Comparison of ENCODE assay signal across 16 cellular contexts in the genomic region with DNA sequence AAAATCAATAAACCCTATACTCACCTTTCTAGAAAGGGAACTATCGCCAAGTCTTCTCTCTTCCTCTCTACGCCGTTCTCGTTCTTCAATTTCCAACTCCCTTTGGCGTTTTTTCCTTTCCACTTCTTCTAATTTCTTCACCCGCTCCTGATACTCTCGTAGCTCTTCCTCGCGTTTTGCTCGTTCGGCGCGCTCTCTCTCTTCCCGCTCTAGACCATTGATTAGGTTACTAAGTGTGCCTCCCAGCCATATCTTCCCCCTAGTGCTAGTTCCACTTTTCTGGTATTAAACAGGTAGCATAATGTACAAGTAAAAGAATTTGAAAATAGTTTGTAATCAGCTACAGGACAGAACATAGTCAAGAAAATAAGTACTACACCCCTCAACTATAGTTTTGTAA. TPM values are rescaled to one million over a fixed set of nuclear protein-coding genes. Genes with fewer than 3 reads are reported as not detected.
DNase-seq lines count a peak whose midpoint lies in the region; ATAC-seq and TF ChIP-seq lines count a peak whose summit lies in the region.
"Had no signal": no experiment of that assay in that cellular context is flagged by ENCODE, and none has a peak within 500 bp of the region (broad histone marks: within the 10 kb centered on the region; RNA-seq: fewer than 3 reads in every experiment).

No MANE protein-coding gene starts in this region.

- peaks cover 24% of the 10 kb centered on the region; the same call in 1 of the 2 replicates for H4K20me1 ChIP-seq in OCI-LY7 (ENCODE audit: insufficient read depth, low read length)

- H3K9me3 Mint-ChIP-seq in activated CD4-positive, alpha-beta memory T cell treated with anti-CD3 and anti-CD28 coated beads, Interleukin-2, amount 10 ng/mL, durations not matched to agents 7 days and 5 days, result no peaks in the 10 kb centered on the region
- H3K9me3 Mint-ChIP-seq in activated CD4-positive, alpha-beta memory T cell treated with anti-CD3 and anti-CD28 coated beads for 36 hours, result no peaks in the 10 kb centered on the region
- H3K9me3 Mint-ChIP-seq in CD4-positive, CD25-positive, alpha-beta regulatory T cell, result no peaks in the 10 kb centered on the region
- no peaks in the 10 kb centered on the region for H3K9me3 Mint-ChIP-seq in glutamatergic neuron (ENCODE audit: unreplicated experiment)
- H3K9me3 Mint-ChIP-seq: GM23338 had no signal

- DNase-seq in activated CD4-positive, alpha-beta memory T cell treated with anti-CD3 and anti-CD28 coated beads, Interleukin-2, amount 10 ng/mL, durations not matched to agents 7 days and 5 days, result no peak
- DNase-seq in activated CD4-positive, alpha-beta memory T cell treated with anti-CD3 and anti-CD28 coated beads for 36 hours, result no peak
- DNase-seq in CD4-positive, CD25-positive, alpha-beta regulatory T cell, result no peak
- DNase-seq in OCI-LY7 (ENCODE audit: low spot score) (no peak), glutamatergic neuron (no peak), ureter (ENCODE audit: low spot score) (no peak), hepatic stellate cell (ENCODE audit: low spot score) (no peak), A673 (ENCODE audit: low spot score) (no peak)
- DNase-seq: AML-193, Calu3, DMS79, EL, H7 had no signal

- H3K4me1 ChIP-seq in CD4-positive, CD25-positive, alpha-beta regulatory T cell (ENCODE audit: control insufficient read depth, insufficient read depth, low read length, poor library complexity, severe bottlenecking), result no peaks in the 10 kb centered on the region
- peaks cover 14% of the 10 kb centered on the region for H3K4me1 ChIP-seq in OCI-LY7 (ENCODE audit: insufficient read depth, low read length, poor library complexity, severe bottlenecking)
- no peaks in the 10 kb centered on the region for H3K4me1 ChIP-seq in A673 (ENCODE audit: insufficient read depth, low read length, poor library complexity, severe bottlenecking)
- H3K4me1 ChIP-seq: BLaER1 had no signal

- H3K9me2 ChIP-seq in OCI-LY7 (ENCODE audit: insufficient read depth, low read length), result no peaks in the 10 kb centered on the region

- no peak for ATAC-seq in CD4-positive, CD25-positive, alpha-beta regulatory T cell (ENCODE audit: low read depth in 2 of 2)
- ATAC-seq: GM23338 had no signal

- intact Hi-C loops in activated CD4-positive, alpha-beta memory T cell treated with anti-CD3 and anti-CD28 coated beads for 36 hours (cut with micrococcal nuclease), result no loop called here
- intact Hi-C loops in OCI-LY7 (cut with micrococcal nuclease; ENCODE audit: unreplicated experiment) (no loop called here), A673 (cut with micrococcal nuclease; ENCODE audit: unreplicated experiment) (no loop called here)

- no peaks in the 10 kb centered on the region for H3K9me3 ChIP-seq in CD4-positive, CD25-positive, alpha-beta regulatory T cell (ENCODE audit: control insufficient read depth in 2 of 2, low read length in 2 of 2)
- H3K9me3 ChIP-seq in OCI-LY7 (ENCODE audit: low read length) (no peaks in the 10 kb centered on the region), A673 (ENCODE audit: low read depth, low read length, poor library complexity, severe bottlenecking) (no peaks in the 10 kb centered on the region)

- H3K4me1 Mint-ChIP-seq in activated CD4-positive, alpha-beta memory T cell treated with anti-CD3 and anti-CD28 coated beads, Interleukin-2, amount 10 ng/mL, durations not matched to agents 7 days and 5 days, result peaks cover 18% of the 10 kb centered on the region
- peaks cover 21% of the 10 kb centered on the region for H3K4me1 Mint-ChIP-seq in activated CD4-positive, alpha-beta memory T cell treated with anti-CD3 and anti-CD28 coated beads for 36 hours (ENCODE audit: low read depth)
- peaks cover 21 to 53% (median 39%) of the 10 kb centered on the region in 4 donors for H3K4me1 Mint-ChIP-seq in CD4-positive, CD25-positive, alpha-beta regulatory T cell
- peaks cover 3% of the 10 kb centered on the region for H3K4me1 Mint-ChIP-seq in glutamatergic neuron (ENCODE audit: low read depth, unreplicated experiment)
- H3K4me1 Mint-ChIP-seq: GM23338 had no signal

- H3K27ac Mint-ChIP-seq in activated CD4-positive, alpha-beta memory T cell treated with anti-CD3 and anti-CD28 coated beads, Interleukin-2, amount 10 ng/mL, durations not matched to agents 7 days and 5 days, result peak overlapping the region; percentile 40
- H3K27ac Mint-ChIP-seq in activated CD4-positive, alpha-beta memory T cell treated with anti-CD3 and anti-CD28 coated beads for 36 hours, result no peak overlapping the region
- peak overlapping the region in 2 of 3 donors; percentile 7 to 91 for H3K27ac Mint-ChIP-seq in CD4-positive, CD25-positive, alpha-beta regulatory T cell
- H3K27ac Mint-ChIP-seq in glutamatergic neuron (ENCODE audit: unreplicated experiment), result peak overlapping the region; percentile 5
- H3K27ac Mint-ChIP-seq: GM23338 had no signal

- POLR2A ChIA-PET in activated CD4-positive, alpha-beta memory T cell treated with anti-CD3 and anti-CD28 coated beads, Interleukin-2, amount 10 ng/mL, durations not matched to agents 7 days and 5 days (lab: Charles Lee), result interaction anchor here (2.6 to 3.6 kb wide), 2 partner anchors 9 to 18 kb away, joined by 8 to 16 read pairs; no protein-coding TSS in a partner anchor
- POLR2A ChIA-PET in activated CD4-positive, alpha-beta memory T cell treated with anti-CD3 and anti-CD28 coated beads for 36 hours (lab: Charles Lee), result no interaction called here
- POLR2A ChIA-PET in OCI-LY7 (lab: Charles Lee) (interaction anchor here (0.7 to 0.9 kb wide), 3 partner anchors 21 to 83 kb away, joined by 3 to 4 read pairs (median 4); no protein-coding TSS in a partner anchor), A673 (lab: Charles Lee; ENCODE audit: low non-redundant PET) (interaction anchor here (0.7 kb wide), 1 partner anchor 20 kb away, joined by 6 read pairs; no protein-coding TSS in a partner anchor)

- BruUV-seq in OCI-LY7 (replicated peaks; lab: Mats Ljungman, UMichigan) (no TSS peak), A673 (replicated peaks; lab: Mats Ljungman, UMichigan) (no TSS peak)

- H2AFZ ChIP-seq in OCI-LY7 (ENCODE audit: low read length), result no peak overlapping the region
- H2AFZ ChIP-seq: GM23338 had no signal

- TF ChIP-seq CTCF in OCI-LY7 (conservative IDR thresholded peaks at IDR 0.05; ENCODE audit: low read length) (no peak), glutamatergic neuron (IDR thresholded peaks at IDR 0.05; ENCODE audit: partially characterized antibody, unreplicated experiment) (no peak), A673 (conservative IDR thresholded peaks at IDR 0.05; ENCODE audit: low read depth, low read length) (no peak)

- no peaks in the 10 kb centered on the region for H3K27me3 ChIP-seq in CD4-positive, CD25-positive, alpha-beta regulatory T cell (ENCODE audit: control insufficient read depth, insufficient read depth, low read length)
- no peaks in the 10 kb centered on the region for H3K27me3 ChIP-seq in A673 (replicated peaks; ENCODE audit: insufficient read depth, low read depth, low read length, poor library complexity)
- H3K27me3 ChIP-seq: BLaER1 had no signal

- no peak overlapping the region for H3K27ac ChIP-seq in CD4-positive, CD25-positive, alpha-beta regulatory T cell (ENCODE audit: insufficient read depth, low read length, poor library complexity, severe bottlenecking)
- peak overlapping the region; percentile 26 for H3K27ac ChIP-seq in OCI-LY7 (ENCODE audit: low read depth, low read length, poor library complexity, severe bottlenecking)
- no peak overlapping the region for H3K27ac ChIP-seq in A673 (ENCODE audit: low read depth, low read length, poor library complexity, severe bottlenecking)
- H3K27ac ChIP-seq: 22Rv1, BLaER1 had no signal

- peaks cover 95% of the 10 kb centered on the region for H3K36me3 Mint-ChIP-seq in activated CD4-positive, alpha-beta memory T cell treated with anti-CD3 and anti-CD28 coated beads, Interleukin-2, amount 10 ng/mL, durations not matched to agents 7 days and 5 days (ENCODE audit: low read depth)
- H3K36me3 Mint-ChIP-seq in activated CD4-positive, alpha-beta memory T cell treated with anti-CD3 and anti-CD28 coated beads for 36 hours, result peaks cover 78% of the 10 kb centered on the region
- peaks cover 59% of the 10 kb centered on the region for H3K36me3 Mint-ChIP-seq in CD4-positive, CD25-positive, alpha-beta regulatory T cell
- H3K36me3 Mint-ChIP-seq in glutamatergic neuron (ENCODE audit: unreplicated experiment), result peaks cover 3% of the 10 kb centered on the region

- H3K4me3 ChIP-seq in CD4-positive, CD25-positive, alpha-beta regulatory T cell (ENCODE audit: low read depth, low read length), result no peak overlapping the region
- H3K4me3 ChIP-seq in OCI-LY7 (ENCODE audit: low read depth, low read length, poor library complexity, severe bottlenecking), result no peak overlapping the region
- H3K4me3 ChIP-seq in A673 (ENCODE audit: low read depth, low read length, poor library complexity, severe bottlenecking), result no peak overlapping the region
- H3K4me3 ChIP-seq: BLaER1, GM23338 had no signal

- H3K4me2 ChIP-seq in OCI-LY7 (ENCODE audit: low read length), result no peak overlapping the region
- H3K4me2 ChIP-seq: BLaER1, GM23338 had no signal

- H3K36me3 ChIP-seq in CD4-positive, CD25-positive, alpha-beta regulatory T cell (ENCODE audit: control insufficient read depth, insufficient read depth, low read length), result peaks cover 99% of the 10 kb centered on the region
- H3K36me3 ChIP-seq in OCI-LY7 (ENCODE audit: insufficient read depth, low read length) (peaks cover 100% of the 10 kb centered on the region), A673 (ENCODE audit: insufficient read depth, low read length, poor library complexity, severe bottlenecking) (peaks cover 98% of the 10 kb centered on the region)

- peaks cover 82% of the 10 kb centered on the region for H3K79me2 ChIP-seq in OCI-LY7 (ENCODE audit: insufficient read depth, low read depth, low read length)

- H3K27me3 Mint-ChIP-seq in activated CD4-positive, alpha-beta memory T cell treated with anti-CD3 and anti-CD28 coated beads, Interleukin-2, amount 10 ng/mL, durations not matched to agents 7 days and 5 days, result no peaks in the 10 kb centered on the region
- no peaks in the 10 kb centered on the region for H3K27me3 Mint-ChIP-seq in activated CD4-positive, alpha-beta memory T cell treated with anti-CD3 and anti-CD28 coated beads for 36 hours
- no peaks in the 10 kb centered on the region for H3K27me3 Mint-ChIP-seq in CD4-positive, CD25-positive, alpha-beta regulatory T cell
- H3K27me3 Mint-ChIP-seq in glutamatergic neuron (ENCODE audit: unreplicated experiment), result no peaks in the 10 kb centered on the region

- CTCF ChIA-PET in activated CD4-positive, alpha-beta memory T cell treated with anti-CD3 and anti-CD28 coated beads, Interleukin-2, amount 10 ng/mL, durations not matched to agents 7 days and 5 days (lab: Charles Lee), result no interaction called here
- CTCF ChIA-PET in activated CD4-positive, alpha-beta memory T cell treated with anti-CD3 and anti-CD28 coated beads for 36 hours (lab: Charles Lee), result no interaction called here
- CTCF ChIA-PET in OCI-LY7 (lab: Charles Lee; ENCODE audit: unreplicated experiment), result no interaction called here
- CTCF ChIA-PET in A673 (lab: Charles Lee), result no interaction called here

- no peak overlapping the region for H3K4me3 Mint-ChIP-seq in activated CD4-positive, alpha-beta memory T cell treated with anti-CD3 and anti-CD28 coated beads, Interleukin-2, amount 10 ng/mL, durations not matched to agents 7 days and 5 days
- H3K4me3 Mint-ChIP-seq in activated CD4-positive, alpha-beta memory T cell treated with anti-CD3 and anti-CD28 coated beads for 36 hours, result no peak overlapping the region
- H3K4me3 Mint-ChIP-seq in CD4-positive, CD25-positive, alpha-beta regulatory T cell, result no peak overlapping the region
- no peak overlapping the region for H3K4me3 Mint-ChIP-seq in glutamatergic neuron (ENCODE audit: unreplicated experiment)
- H3K4me3 Mint-ChIP-seq: GM23338 had no signal

RNA-seq across cellular contexts. Expression of gene NANOS1, which starts 20.3 kb away (rescaled TPM):
- under 1 TPM; 0.13 to 0.40 TPM for total RNA-seq in activated CD4-positive, alpha-beta memory T cell treated with anti-CD3 and anti-CD28 coated beads, Interleukin-2, amount 10 ng/mL, durations not matched to agents 7 days and 5 days
- under 1 TPM; 0.15 to 0.31 TPM for total RNA-seq in activated CD4-positive, alpha-beta memory T cell treated with anti-CD3 and anti-CD28 coated beads for 36 hours
- 0.27 TPM for total RNA-seq in CD4-positive, CD25-positive, alpha-beta regulatory T cell
- polyA plus RNA-seq in CD4-positive, CD25-positive, alpha-beta regulatory T cell, result not detected
- 3.6 and 3.7 TPM in 2 replicates for total RNA-seq in OCI-LY7 (2014; rRNA removed; shearing (Covaris generic))
- total RNA-seq in OCI-LY7 (2022), result 7.5 and 8.5 TPM in 2 replicates
- 34.0 TPM for total RNA-seq in glutamatergic neuron (ENCODE audit: unreplicated experiment)
- total RNA-seq in ureter, result 0.52 TPM
- 0.67 and 0.70 TPM in 2 replicates for total RNA-seq in A673 (2021)

RNA-seq across cellular contexts. Expression of gene EIF3A, which starts 30.8 kb away (rescaled TPM):
- total RNA-seq in activated CD4-positive, alpha-beta memory T cell treated with anti-CD3 and anti-CD28 coated beads, Interleukin-2, amount 10 ng/mL, durations not matched to agents 7 days and 5 days, result 100 to 1,000 TPM; 129 to 130 TPM
- 100 to 1,000 TPM; 143 to 148 TPM for total RNA-seq in activated CD4-positive, alpha-beta memory T cell treated with anti-CD3 and anti-CD28 coated beads for 36 hours
- total RNA-seq in CD4-positive, CD25-positive, alpha-beta regulatory T cell, result 203 TPM
- 10 to 100 TPM; 66.4 to 74.8 (median 68.6) TPM for polyA plus RNA-seq in CD4-positive, CD25-positive, alpha-beta regulatory T cell
- 83.0 and 96.2 TPM in 2 replicates for total RNA-seq in OCI-LY7 (2014; rRNA removed; shearing (Covaris generic))
- total RNA-seq in OCI-LY7 (2022), result 161 and 171 TPM in 2 replicates
- total RNA-seq in glutamatergic neuron (ENCODE audit: unreplicated experiment), result 110 TPM
- 134 TPM for total RNA-seq in ureter
- 169 and 181 TPM in 2 replicates for total RNA-seq in A673 (2021)

RNA-seq across cellular contexts. Expression of gene DENND10, which starts 54.1 kb away (rescaled TPM):
- total RNA-seq in activated CD4-positive, alpha-beta memory T cell treated with anti-CD3 and anti-CD28 coated beads, Interleukin-2, amount 10 ng/mL, durations not matched to agents 7 days and 5 days, result 10 to 100 TPM; 52.4 to 57.1 TPM
- 10 to 100 TPM; 29.8 to 31.4 TPM for total RNA-seq in activated CD4-positive, alpha-beta memory T cell treated with anti-CD3 and anti-CD28 coated beads for 36 hours
- 82.6 TPM for total RNA-seq in CD4-positive, CD25-positive, alpha-beta regulatory T cell
- 100 to 1,000 TPM in 1 of 4 donors, 10 to 100 TPM in 3; 72.3 to 121 (median 92.3) TPM for polyA plus RNA-seq in CD4-positive, CD25-positive, alpha-beta regulatory T cell
- total RNA-seq in OCI-LY7 (2014; rRNA removed; shearing (Covaris generic)), result 17.8 and 18.0 TPM in 2 replicates
- 27.1 and 29.1 TPM in 2 replicates for total RNA-seq in OCI-LY7 (2022)
- 39.9 TPM for total RNA-seq in glutamatergic neuron (ENCODE audit: unreplicated experiment)
- total RNA-seq in ureter, result 31.9 TPM
- total RNA-seq in A673 (2021), result 41.2 and 55.2 TPM in 2 replicates
